27 cellular contexts compared by ENCODE assay signal in the genomic region with DNA sequence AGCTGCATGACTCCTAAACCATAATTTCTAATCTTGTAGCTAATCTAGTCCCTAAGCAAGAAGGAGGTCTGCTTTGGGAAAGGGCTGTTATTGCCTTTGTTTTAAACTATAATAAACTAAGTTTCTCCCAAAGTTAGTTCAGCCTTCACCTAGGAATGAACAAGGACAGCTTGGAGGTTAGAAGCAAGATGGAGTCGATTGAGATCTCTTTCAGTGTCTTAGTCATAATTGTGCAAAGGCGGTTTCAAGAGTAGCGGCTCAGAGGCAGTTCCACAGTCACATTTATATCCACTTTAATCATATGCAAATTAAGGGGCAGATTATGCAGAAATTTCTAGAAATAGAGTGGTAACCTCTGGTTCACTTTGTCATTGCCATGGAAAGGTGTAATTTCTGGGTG. TPM values are rescaled to one million over a fixed set of nuclear protein-coding genes. Genes with fewer than 3 reads are reported as not detected.
DNase-seq lines count a peak whose midpoint lies in the region; ATAC-seq, FAIRE-seq and TF ChIP-seq lines count a peak whose summit lies in the region.
"Had no signal": no experiment of that assay in that cellular context is flagged by ENCODE, and none has a peak within 500 bp of the region (broad histone marks: within the 10 kb centered on the region; RNA-seq: fewer than 3 reads in every experiment).

No MANE protein-coding gene starts in this region.

- intact Hi-C loops in activated CD4-positive, alpha-beta T cell treated with anti-CD3 and anti-CD28 coated beads for 36 hours (cut with DNase I, micrococcal nuclease) = no loop called here
- intact Hi-C loops in K562 (cut with micrococcal nuclease) = no loop called here

- no peak overlapping the region for H3K27ac Mint-ChIP-seq in activated CD4-positive, alpha-beta T cell treated with anti-CD3 and anti-CD28 coated beads for 36 hours
- H3K27ac Mint-ChIP-seq: CD14-positive monocyte; CD4-positive, alpha-beta T cell; GM23338; H9 had no signal

- TF ChIP-seq EP300 in K562 (IDR thresholded peaks at IDR 0.05; ENCODE audit: low read length) = no peak

- BruUV-seq in K562 (replicated peaks; lab: Mats Ljungman, UMichigan) = no TSS peak

- no peaks in the 10 kb centered on the region for H3K9me3 ChIP-seq in K562 (replicated peaks; ENCODE audit: control insufficient read depth, insufficient read depth, low read depth, low read length)
- H3K9me3 ChIP-seq: A549; BE2C; BLaER1 treated with 17β-estradiol and CSF1 and Interleukin-3, amounts not matched to agents 10 nM and 100 nM had no signal

- H3K27me3 Mint-ChIP-seq in activated CD4-positive, alpha-beta T cell treated with anti-CD3 and anti-CD28 coated beads for 36 hours = peaks cover 3% of the 10 kb centered on the region
- H3K27me3 Mint-ChIP-seq: CD4-positive, alpha-beta T cell had no signal

- no peaks in the 10 kb centered on the region for H3K36me3 ChIP-seq in K562 (ENCODE audit: control insufficient read depth, insufficient read depth, low read length)
- H3K36me3 ChIP-seq: BE2C; BLaER1 treated with 17β-estradiol and CSF1 and Interleukin-3, amounts not matched to agents 10 nM and 100 nM had no signal

- H3K4me1 ChIP-seq in K562 (replicated peaks in 1 of 2; ENCODE audit: control insufficient read depth in 2 of 2, insufficient read depth in 2 of 2, low read length in 2 of 2) = peaks cover 6 to 16% of the 10 kb centered on the region in 2 experiments; a peak in 4 of 5 replicates
- H3K4me1 ChIP-seq: A549, BE2C had no signal

- H3K4me3 ChIP-seq in K562 = no peak overlapping the region
- H3K4me3 ChIP-seq: A549; BLaER1 treated with 17β-estradiol and CSF1 and Interleukin-3, amounts not matched to agents 10 nM and 100 nM; GM12878; GM23338 had no signal

- DNase-seq in activated CD4-positive, alpha-beta T cell treated with anti-CD3 and anti-CD28 coated beads for 36 hours = no peak
- no peak for DNase-seq in activated CD4-positive, alpha-beta T cell treated with anti-CD3 and anti-CD28 coated beads for 4 hours
- DNase-seq in DMS 273 (lab: John Stamatoyannopoulos, UW; ENCODE audit: unreplicated experiment) (peak; percentile 64), NCI-H2171 (lab: John Stamatoyannopoulos, UW) (peak; percentile 38), K562 (ENCODE audit: extremely low read depth in 1 of 4, low spot score in 3 of 4) (no peak), NCI-H2196 (lab: John Stamatoyannopoulos, UW; ENCODE audit: unreplicated experiment) (no peak), kidney tubule cell (ENCODE audit: low spot score) (no peak)
- DNase-seq: 8988T; ACHN; AML-193; BE2C; CD4-positive, alpha-beta T cell; CD8-positive, alpha-beta memory T cell; DMS79; EL; GDM1; H9 had no signal

- H3K9me1 ChIP-seq in K562 (ENCODE audit: control insufficient read depth, insufficient read depth, low read length) = no peaks in the 10 kb centered on the region

- in situ Hi-C loops in K562 (cut with MboI) = no loop called here

- peaks cover 10 to 36% of the 10 kb centered on the region in 2 experiments; a peak in 4 of 5 replicates for H3K27me3 ChIP-seq in K562 (ENCODE audit: control insufficient read depth in 2 of 2, insufficient read depth in 2 of 2, low read length in 2 of 2)
- H3K27me3 ChIP-seq: BE2C; BLaER1 treated with 17β-estradiol and CSF1 and Interleukin-3, amounts not matched to agents 10 nM and 100 nM had no signal

- H3K4me1 Mint-ChIP-seq in activated CD4-positive, alpha-beta T cell treated with anti-CD3 and anti-CD28 coated beads for 36 hours = peaks cover 4% of the 10 kb centered on the region
- H3K4me1 Mint-ChIP-seq: CD14-positive monocyte; CD8-positive, alpha-beta memory T cell; GM23338; H9 had no signal

- peak; percentile 57 for ATAC-seq in activated CD4-positive, alpha-beta T cell treated with anti-CD3 and anti-CD28 coated beads for 36 hours
- ATAC-seq in K562 (peak; percentile 53; the same call in 2 of the 3 replicates), GM19455 (IDR thresholded peaks at IDR 0.05; ENCODE audit: unreplicated experiment) (no peak)
- ATAC-seq: A549, GM12878, GM23338, HCT116 had no signal

- no peaks in the 10 kb centered on the region for H3K9me3 Mint-ChIP-seq in activated CD4-positive, alpha-beta T cell treated with anti-CD3 and anti-CD28 coated beads for 36 hours (ENCODE audit: low read depth)
- H3K9me3 Mint-ChIP-seq: CD4-positive, alpha-beta T cell; CD8-positive, alpha-beta memory T cell; GM23338; H9 had no signal

- peak; percentile 35 for FAIRE-seq in K562 (lab: Jason Lieb, UNC)
- FAIRE-seq: A549, D721Med, GM12878, GM19239 had no signal

- no peak for TF ChIP-seq RAD21 in K562 (CRISPR knock-in tag; conservative IDR thresholded peaks at IDR 0.05 in 1 of 2, IDR thresholded peaks at IDR 0.05 in 1 of 2)

- H3K4me3 Mint-ChIP-seq in activated CD4-positive, alpha-beta T cell treated with anti-CD3 and anti-CD28 coated beads for 36 hours = no peak overlapping the region
- H3K4me3 Mint-ChIP-seq: CD14-positive monocyte; CD4-positive, alpha-beta T cell; CD8-positive, alpha-beta memory T cell; GM23338; H9 had no signal

- CTCF ChIA-PET in activated CD4-positive, alpha-beta T cell treated with anti-CD3 and anti-CD28 coated beads for 36 hours (lab: Charles Lee) = interaction anchor here (1.0 kb wide), 2 partner anchors 44 to 250 kb away, joined by 3 to 4 read pairs; no protein-coding TSS in a partner anchor
- CTCF ChIA-PET in K562 (lab: Yijun Ruan, JAX; ENCODE audit: low intra/inter-chr PET ratio) = no interaction called here

- no peak overlapping the region for H3K4me2 ChIP-seq in K562 (ENCODE audit: insufficient read depth, low read length)
- H3K4me2 ChIP-seq: A549; BLaER1 treated with 17β-estradiol and CSF1 and Interleukin-3, amounts not matched to agents 10 nM and 100 nM; GM23338 had no signal

- no peak overlapping the region for H2AFZ ChIP-seq in K562 (ENCODE audit: low read depth, low read length)

- no peaks in the 10 kb centered on the region for H3K79me2 ChIP-seq in K562 (ENCODE audit: control insufficient read depth, insufficient read depth, low read length)

- TF ChIP-seq CTCF in K562 (IDR thresholded peaks at IDR 0.05 in 2 of 3, conservative IDR thresholded peaks at IDR 0.05 in 1 of 3; ENCODE audit: insufficient read depth in 2 of 3, low read depth in 1 of 3, low read length in 3 of 3) = no peak

- TF ChIP-seq POLR2A in K562 (conservative IDR thresholded peaks at IDR 0.05) = no peak

- no peaks in the 10 kb centered on the region for H3K36me3 Mint-ChIP-seq in activated CD4-positive, alpha-beta T cell treated with anti-CD3 and anti-CD28 coated beads for 36 hours (ENCODE audit: low read depth)
- H3K36me3 Mint-ChIP-seq: CD14-positive monocyte; CD8-positive, alpha-beta memory T cell had no signal

- no peaks in the 10 kb centered on the region for H4K20me1 ChIP-seq in K562 (replicated peaks; ENCODE audit: control insufficient read depth, insufficient read depth, low read length)
- H4K20me1 ChIP-seq: BLaER1 treated with 17β-estradiol and CSF1 and Interleukin-3, amounts not matched to agents 10 nM and 100 nM had no signal

- POLR2A ChIA-PET in activated CD4-positive, alpha-beta T cell treated with anti-CD3 and anti-CD28 coated beads for 36 hours (lab: Charles Lee) = no interaction called here
- POLR2A ChIA-PET in K562 (lab: Yijun Ruan, JAX) = interaction anchor here (0.8 to 1.8 kb wide), 5 partner anchors 12 to 44 kb away, joined by 3 to 4 read pairs (median 3); no protein-coding TSS in a partner anchor

- no peak overlapping the region for H3K27ac ChIP-seq in K562 (ENCODE audit: extremely low read depth, low read depth, low read length)
- H3K27ac ChIP-seq: A549; BLaER1 treated with 17β-estradiol and CSF1 and Interleukin-3, amounts not matched to agents 10 nM and 100 nM had no signal

- 4% methylated on average over 3 of the region's 3 CpGs for WGBS in K562 (ENCODE audit: insufficient coverage, low coverage, missing lambda C conversion rate)

- no peak overlapping the region for H3K9ac ChIP-seq in K562 (ENCODE audit: insufficient read depth in 1 of 2, low read depth in 2 of 2, low read length in 2 of 2)
- H3K9ac ChIP-seq: BLaER1 treated with 17β-estradiol and CSF1 and Interleukin-3, amounts not matched to agents 10 nM and 100 nM had no signal

RNA-seq across cellular contexts. Expression of a gene that starts 17.4 kb away (rescaled TPM):
- total RNA-seq in activated CD4-positive, alpha-beta T cell treated with anti-CD3 and anti-CD28 coated beads for 36 hours = under 1 TPM in 1 of 2 experiments, not detected in 1; 0.05 TPM
- 0.90 and 1.9 TPM in 2 replicates for total RNA-seq in K562 (2011; cell fraction: chromatin; rRNA removed; ENCODE audit: low replicate concordance)
- total RNA-seq in K562 (2011; cell fraction: nucleolus; rRNA removed) = not detected in 2 replicates
- total RNA-seq in K562 (2011; cell fraction: nucleoplasm; rRNA removed) = 0.15 TPM in 1 of 2 replicates, not detected in the other
- total RNA-seq in K562 (2014; rRNA removed) (0.09 TPM in 1 of 2 replicates, not detected in the other), K562 (2014; rRNA removed; fragmentation: Illumina TruSeq; extraction: Trizol) (0.04 TPM in 1 of 2 replicates, not detected in the other), K562 (2015; rRNA removed; fragmentation: Illumina TruSeq; extraction: Trizol) (0.19 and 0.33 TPM in 2 replicates), K562 (2021) (0.22 and 0.24 TPM in 2 replicates)
- polyA plus RNA-seq in K562 (2011; rRNA removed) (0.13 and 0.53 TPM in 2 replicates), K562 (2014; fragmentation: Illumina TruSeq; extraction: Trizol) (0.12 and 0.29 TPM in 2 replicates), K562 (2014; fragmentation: Nextera tagmentation; extraction: Ambion mirVana) (not detected), K562 (2014; rRNA removed) (not detected in 2 replicates)
- polyA plus RNA-seq in K562 (2011; cell fraction: cytosol; rRNA removed) = 0.07 and 0.40 TPM in 2 replicates
- polyA plus RNA-seq in K562 (2011; cell fraction: nucleus; rRNA removed) = 0.65 and 1.0 TPM in 2 replicates
- polyA plus RNA-seq in K562 (2012) = 0.51 and 1.4 TPM in 2 replicates
- polyA minus RNA-seq in K562 (2011; rRNA and poly(A)+ RNA removed) = 0.35 and 0.69 TPM in 2 replicates
- not detected in 2 replicates for polyA minus RNA-seq in K562 (2011; cell fraction: cytosol; rRNA and poly(A)+ RNA removed)
- 0.27 and 0.67 TPM in 2 replicates for polyA minus RNA-seq in K562 (2011; cell fraction: nucleus; rRNA and poly(A)+ RNA removed)
- total RNA-seq: CD4-positive, alpha-beta T cell; CD8-positive, alpha-beta memory T cell; GM23338 had no signal
- polyA plus RNA-seq: CD8-positive, alpha-beta memory T cell; GM23338 had no signal

RNA-seq across cellular contexts. Expression of a gene that starts 23.6 kb away (rescaled TPM):
- 10 to 100 TPM; 28.1 to 29.3 TPM for total RNA-seq in activated CD4-positive, alpha-beta T cell treated with anti-CD3 and anti-CD28 coated beads for 36 hours
- total RNA-seq in K562 (2011; cell fraction: chromatin; rRNA removed; ENCODE audit: low replicate concordance) = 32.2 and 108 TPM in 2 replicates
- total RNA-seq in K562 (2011; cell fraction: nucleolus; rRNA removed) = 85.9 and 107 TPM in 2 replicates
- 35.6 and 47.7 TPM in 2 replicates for total RNA-seq in K562 (2011; cell fraction: nucleoplasm; rRNA removed)
- total RNA-seq in K562 (2014; rRNA removed) (41.7 and 49.9 TPM in 2 replicates), K562 (2014; rRNA removed; fragmentation: Illumina TruSeq; extraction: Trizol) (11.0 and 12.4 TPM in 2 replicates), K562 (2015; rRNA removed; fragmentation: Illumina TruSeq; extraction: Trizol) (16.2 and 19.2 TPM in 2 replicates), K562 (2021) (50.2 and 52.6 TPM in 2 replicates)
- polyA plus RNA-seq in K562 (2011; rRNA removed) (21.9 and 35.8 TPM in 2 replicates), K562 (2014; fragmentation: Illumina TruSeq; extraction: Trizol) (34.2 and 55.7 TPM in 2 replicates), K562 (2014; fragmentation: Nextera tagmentation; extraction: Ambion mirVana) (1 to 10 TPM; 1.2 to 2.6 TPM), K562 (2014; rRNA removed) (39.6 and 48.0 TPM in 2 replicates)
- 23.3 and 42.8 TPM in 2 replicates for polyA plus RNA-seq in K562 (2011; cell fraction: cytosol; rRNA removed)
- polyA plus RNA-seq in K562 (2011; cell fraction: nucleus; rRNA removed) = 157 and 196 TPM in 2 replicates
- polyA plus RNA-seq in K562 (2012) = 32.5 and 46.3 TPM in 2 replicates
- 9.4 and 10.4 TPM in 2 replicates for polyA minus RNA-seq in K562 (2011; rRNA and poly(A)+ RNA removed)
- polyA minus RNA-seq in K562 (2011; cell fraction: cytosol; rRNA and poly(A)+ RNA removed) = 17.7 and 29.2 TPM in 2 replicates
- 35.1 and 38.8 TPM in 2 replicates for polyA minus RNA-seq in K562 (2011; cell fraction: nucleus; rRNA and poly(A)+ RNA removed)

RNA-seq across cellular contexts. Expression of a gene that starts 43.9 kb away (rescaled TPM):
- not detected for total RNA-seq in activated CD4-positive, alpha-beta T cell treated with anti-CD3 and anti-CD28 coated beads for 36 hours
- 0.40 and 1.00 TPM in 2 replicates for total RNA-seq in K562 (2011; cell fraction: chromatin; rRNA removed; ENCODE audit: low replicate concordance)
- total RNA-seq in K562 (2011; cell fraction: nucleolus; rRNA removed) = 0.17 and 0.66 TPM in 2 replicates
- 0.29 TPM in 1 of 2 replicates, not detected in the other for total RNA-seq in K562 (2011; cell fraction: nucleoplasm; rRNA removed)
- total RNA-seq in K562 (2014; rRNA removed) (not detected in 2 replicates), K562 (2014; rRNA removed; fragmentation: Illumina TruSeq; extraction: Trizol) (0.16 TPM in 1 of 2 replicates, not detected in the other), K562 (2015; rRNA removed; fragmentation: Illumina TruSeq; extraction: Trizol) (0.08 TPM in 1 of 2 replicates, not detected in the other), K562 (2021) (0.09 and 0.16 TPM in 2 replicates)
- polyA plus RNA-seq in K562 (2011; rRNA removed) (0.13 and 0.18 TPM in 2 replicates), K562 (2014; fragmentation: Illumina TruSeq; extraction: Trizol) (0.09 and 0.10 TPM in 2 replicates), K562 (2014; fragmentation: Nextera tagmentation; extraction: Ambion mirVana) (under 1 TPM; 0.10 to 0.30 TPM), K562 (2014; rRNA removed) (0.24 and 0.52 TPM in 2 replicates)
- polyA plus RNA-seq in K562 (2011; cell fraction: cytosol; rRNA removed) = 0.09 and 0.18 TPM in 2 replicates
- polyA plus RNA-seq in K562 (2011; cell fraction: nucleus; rRNA removed) = 0.51 and 0.59 TPM in 2 replicates
- polyA plus RNA-seq in K562 (2012) = 0.03 and 2.0 TPM in 2 replicates
- 0.21 TPM in 1 of 2 replicates, not detected in the other for polyA minus RNA-seq in K562 (2011; rRNA and poly(A)+ RNA removed)
- polyA minus RNA-seq in K562 (2011; cell fraction: cytosol; rRNA and poly(A)+ RNA removed) = not detected in 2 replicates
- 0.27 TPM in 1 of 2 replicates, not detected in the other for polyA minus RNA-seq in K562 (2011; cell fraction: nucleus; rRNA and poly(A)+ RNA removed)
- total RNA-seq: CD8-positive, alpha-beta memory T cell; GM12878; GM23338; H4 had no signal
- polyA plus RNA-seq: CD8-positive, alpha-beta memory T cell; GM23338 had no signal

Comparison
In these comparisons a context has a peak if more than half of its experiments do, and no peak if none do; other contexts are left out.
1. DNase-seq: peak in DMS 273 (single experiment) and NCI-H2171 (single experiment); none in activated CD4-positive, alpha-beta T cell treated with anti-CD3 and anti-CD28 coated beads for 36 hours (single experiment), activated CD4-positive, alpha-beta T cell treated with anti-CD3 and anti-CD28 coated beads for 4 hours (0 of 2), K562 (0 of 4), NCI-H2196 (single experiment) and kidney tubule cell (single experiment).